Comparison of ENCODE assay signal across 8 cellular contexts in genomic region chr2:241218131-241219029, GRCh38. TPM values are rescaled to one million over a fixed set of nuclear protein-coding genes. Genes with fewer than 3 reads are reported as not detected.
DNase-seq lines count a peak whose midpoint lies in the region; ATAC-seq and TF ChIP-seq lines count a peak whose summit lies in the region.

No MANE protein-coding gene starts in this region.

- TF ChIP-seq CTCF in testis (IDR thresholded peaks at IDR 0.05): no peak

- TF ChIP-seq POLR2A in testis (IDR thresholded peaks at IDR 0.05): no peak

- peak overlapping the region in 1 of 2 donors; percentile 88 for H3K27ac ChIP-seq in testis

- H3K27me3 ChIP-seq in MG63: no peaks in the 10 kb centered on the region
- no peaks in the 10 kb centered on the region for H3K27me3 ChIP-seq in testis

- 4 to 6% methylated on average over 19 to 45 of the region's 83 CpGs for WGBS in testis, 2 donors

- DNase-seq in DMS79 treated with DMSO at 0.1 percent for 48 hours (lab: John Stamatoyannopoulos, UW): peak; percentile 12
- no peak for DNase-seq in DMS79 (lab: John Stamatoyannopoulos, UW)
- peak; percentile 58 for DNase-seq in MG63
- peak; percentile 53 for DNase-seq in activated CD4-positive, CD25-positive, alpha-beta regulatory T cell treated with anti-CD3 and anti-CD28 coated beads, Interleukin-2, amount 50 U/mL, for 72 hours
- DNase-seq in effector CD8-positive, alpha-beta T cell (lab: John Stamatoyannopoulos, UW): peak; percentile 11
- peak; percentile 23 to 42 for DNase-seq in lung microvascular endothelial cell (ENCODE audit: low read depth in 2 of 2)
- peak; percentile 46 for DNase-seq in testis

- H3K4me1 ChIP-seq in testis: peaks cover 7% of the 10 kb centered on the region

- no peaks in the 10 kb centered on the region for H3K9me3 ChIP-seq in MG63
- no peaks in the 10 kb centered on the region for H3K9me3 ChIP-seq in testis

- no peak for ATAC-seq in HG02938 (IDR thresholded peaks at IDR 0.05; ENCODE audit: unreplicated experiment)

- H3K4me3 ChIP-seq in MG63 (peak overlapping the region; percentile 50), testis (peak overlapping the region; percentile 50 to 59)

- H3K36me3 ChIP-seq in MG63: no peaks in the 10 kb centered on the region
- no peaks in the 10 kb centered on the region for H3K36me3 ChIP-seq in testis (ENCODE audit: low read depth, missing control alignments)

- intact Hi-C loops in testis (cut with DNase I; ENCODE audit: low total_unique reads): no loop called here

RNA-seq across cellular contexts. Expression of gene ANO7, which starts 29.9 kb away (rescaled TPM):
- 0.10 TPM in 1 of 2 replicates, not detected in the other for total RNA-seq in MG63 (2014; rRNA removed; shearing (Covaris generic); ENCODE audit: low replicate concordance)
- 0.65 and 2.6 TPM in 2 replicates for total RNA-seq in lung microvascular endothelial cell
- total RNA-seq in testis: 1 to 10 TPM; 1.9 to 2.5 TPM
- 1.2 TPM for polyA plus RNA-seq in testis (ENCODE audit: insufficient read depth, low read depth, low replicate concordance)
